In genomic region chr11:2328656-2329354, GRCh38 we compare ENCODE assay signal across 25 cellular contexts. TPM values are rescaled to one million over a fixed set of nuclear protein-coding genes. Genes with fewer than 3 reads are reported as not detected.
"Had no signal": no experiment of that assay in that cellular context is flagged by ENCODE, and none has a peak within 500 bp of the region (broad histone marks: within the 10 kb centered on the region; RNA-seq: fewer than 3 reads in every experiment).

No MANE protein-coding gene starts in this region.

- H3K27ac ChIP-seq: ascending aorta, body of pancreas, cardiac muscle cell had no signal

- ATAC-seq: activated T-cell treated with anti-CD3 and anti-CD28 coated beads, Interleukin-2, amount 50 U/mL, for 72 hours; body of pancreas; T-helper 17 cell had no signal

- H3K36me3 ChIP-seq: ascending aorta, cardiac muscle cell had no signal

- DNase-seq: activated B cell treated with CpG ODN at 0.5 μM for 24 hours; activated CD4-positive, alpha-beta memory T cell treated with anti-CD3 and anti-CD28 coated beads for 36 hours; activated CD4-positive, alpha-beta T cell treated with anti-CD3 and anti-CD28 coated beads, Interleukin-2, amount 10 ng/mL, durations not matched to agents 7 days and 5 days; activated naive CD4-positive, alpha-beta T cell; activated T-cell treated with anti-CD3 and anti-CD28 coated beads, Interleukin-2, amount 50 U/mL, for 72 hours; body of pancreas; IMR-90; Kasumi-1; KBM-7; NCI-H146; NCI-H1930; NCI-H2171; NCI-H2227 treated with DMSO at 0.1 percent for 48 hours; NCI-H510A; NCI-H526 treated with DMSO at 0.1 percent for 48 hours; NCI-H82; SIG-M5; T-helper 17 cell; T-helper 9 cell had no signal

- H3K9me3 Mint-ChIP-seq: activated CD4-positive, alpha-beta memory T cell treated with anti-CD3 and anti-CD28 coated beads for 36 hours; activated naive CD4-positive, alpha-beta T cell treated with anti-CD3 and anti-CD28 coated beads, Interleukin-2, amount 50 U/mL, for 24 hours had no signal

- H3K9me3 ChIP-seq: ascending aorta, body of pancreas had no signal

- H3K27ac Mint-ChIP-seq: activated B cell treated with CpG ODN at 0.5 μM for 24 hours; activated CD4-positive, alpha-beta memory T cell treated with anti-CD3 and anti-CD28 coated beads for 36 hours; activated CD4-positive, alpha-beta T cell treated with anti-CD3 and anti-CD28 coated beads, Interleukin-2, amount 10 ng/mL, durations not matched to agents 7 days and 5 days; activated naive CD4-positive, alpha-beta T cell treated with anti-CD3 and anti-CD28 coated beads, Interleukin-2, amount 50 U/mL, for 24 hours; activated T-cell treated with anti-CD3 and anti-CD28 coated beads, Interleukin-2, amount 50 U/mL, for 72 hours; activated T-helper 2 cell treated with anti-CD3 and anti-CD28 coated beads, Interferon-gamma antibody, Interleukin-2, Interleukin-4, amounts not matched to agents 10 μg/mL and 5 μg/mL and 100 μg/mL, durations not matched to agents 14 hours and 24 hours and 36 hours; T-helper 17 cell had no signal

- H3K4me1 ChIP-seq: ascending aorta, body of pancreas had no signal

- H3K4me3 Mint-ChIP-seq: activated B cell treated with CpG ODN at 0.5 μM for 24 hours; activated CD4-positive, alpha-beta memory T cell treated with anti-CD3 and anti-CD28 coated beads for 36 hours; activated CD4-positive, alpha-beta T cell treated with anti-CD3 and anti-CD28 coated beads, Interleukin-2, amount 10 ng/mL, durations not matched to agents 7 days and 5 days; activated naive CD4-positive, alpha-beta T cell treated with anti-CD3 and anti-CD28 coated beads, Interleukin-2, amount 50 U/mL, for 24 hours; activated T-cell treated with anti-CD3 and anti-CD28 coated beads, Interleukin-2, amount 50 U/mL, for 72 hours; T-helper 17 cell had no signal

- H3K4me1 Mint-ChIP-seq: activated B cell treated with CpG ODN at 0.5 μM for 24 hours; activated CD4-positive, alpha-beta T cell treated with anti-CD3 and anti-CD28 coated beads, Interleukin-2, amount 10 ng/mL, durations not matched to agents 7 days and 5 days; activated naive CD4-positive, alpha-beta T cell treated with anti-CD3 and anti-CD28 coated beads, Interleukin-2, amount 50 U/mL, for 24 hours; T-helper 17 cell had no signal

- H3K36me3 Mint-ChIP-seq: activated CD4-positive, alpha-beta memory T cell treated with anti-CD3 and anti-CD28 coated beads for 36 hours; activated naive CD4-positive, alpha-beta T cell treated with anti-CD3 and anti-CD28 coated beads, Interleukin-2, amount 50 U/mL, for 24 hours had no signal

- H3K27me3 ChIP-seq: ascending aorta, body of pancreas, cardiac muscle cell had no signal

- H3K4me3 ChIP-seq: ascending aorta, body of pancreas, cardiac muscle cell had no signal

RNA-seq across cellular contexts. Expression of gene TSPAN32, which starts 27.0 kb away (rescaled TPM):
- total RNA-seq: IMR-90 had no signal

RNA-seq across cellular contexts. Expression of gene C11orf21, which starts 27.1 kb away (rescaled TPM):
- total RNA-seq: ascending aorta, IMR-90 had no signal
- polyA plus RNA-seq: IMR-90 had no signal

RNA-seq across cellular contexts. Expression of gene ASCL2, which starts 58.4 kb away (rescaled TPM):
- total RNA-seq: ascending aorta, cardiac muscle cell, IMR-90, OCI-LY7, RPMI7951 had no signal
- polyA plus RNA-seq: cardiac muscle cell, IMR-90 had no signal
